In the genomic region with DNA sequence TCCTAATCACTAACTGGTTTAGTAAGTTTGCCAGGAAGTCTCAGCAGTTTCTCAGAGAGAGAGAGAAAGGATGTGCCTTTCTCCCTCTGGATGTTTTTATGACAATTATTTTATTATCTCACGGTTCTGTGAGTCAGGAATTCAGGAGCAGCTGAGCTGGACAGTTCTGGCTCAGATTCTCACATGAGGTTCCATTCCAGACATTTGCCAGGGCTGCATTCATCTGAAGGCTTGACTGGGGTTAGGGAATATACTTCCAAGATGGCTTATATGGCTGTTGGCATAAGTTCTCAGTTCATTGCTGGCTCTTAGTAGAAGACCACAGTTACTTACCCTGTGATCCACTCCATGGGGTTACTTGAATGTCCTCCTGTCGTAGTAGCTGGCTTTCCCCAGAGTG, we compare ENCODE assay signal across 1 cellular context.
TF ChIP-seq lines count a peak whose summit lies in the region.

No MANE protein-coding gene starts in this region.

TF ChIP-seq in H1, 55 proteins besides CTCF, POLR2A, EP300 and RAD21:
- TF ChIP-seq TAF7 (optimal IDR thresholded peaks at IDR 0.05; ENCODE audit: borderline replicate concordance, low read depth, low read length) (no peak), CHD1 (IDR thresholded peaks at IDR 0.05; ENCODE audit: low read depth, low read length) (no peak), YY1 (IDR thresholded peaks at IDR 0.05; ENCODE audit: low read depth, low read length) (no peak), RBBP5 (IDR thresholded peaks at IDR 0.05; ENCODE audit: borderline replicate concordance, low read depth, low read length) (no peak), SP4 (IDR thresholded peaks at IDR 0.05; ENCODE audit: low read length) (no peak), SUZ12 (IDR thresholded peaks at IDR 0.05; ENCODE audit: low read length) (no peak), RFX5 (IDR thresholded peaks at IDR 0.05; ENCODE audit: borderline replicate concordance, low read depth, low read length) (no peak), SP1 (IDR thresholded peaks at IDR 0.05; ENCODE audit: low read depth, low read length) (no peak), CHD2 (IDR thresholded peaks at IDR 0.05; ENCODE audit: low read length) (no peak), ASH2L (IDR thresholded peaks at IDR 0.05; ENCODE audit: low read length) (no peak), TCF12 (IDR thresholded peaks at IDR 0.05; ENCODE audit: low read depth, low read length) (no peak), JUND (IDR thresholded peaks at IDR 0.05; ENCODE audit: low read length) (no peak), TEAD4 (IDR thresholded peaks at IDR 0.05; ENCODE audit: low read depth, low read length) (no peak), SIN3A (conservative IDR thresholded peaks at IDR 0.05 in 1 of 2, IDR thresholded peaks at IDR 0.05 in 1 of 2; ENCODE audit: low read depth in 1 of 2, low read length in 2 of 2) (no peak), ZNF274 (IDR thresholded peaks at IDR 0.05; ENCODE audit: borderline replicate concordance, extremely low read depth, low read length) (no peak)
- TF ChIP-seq, protein P1, sequence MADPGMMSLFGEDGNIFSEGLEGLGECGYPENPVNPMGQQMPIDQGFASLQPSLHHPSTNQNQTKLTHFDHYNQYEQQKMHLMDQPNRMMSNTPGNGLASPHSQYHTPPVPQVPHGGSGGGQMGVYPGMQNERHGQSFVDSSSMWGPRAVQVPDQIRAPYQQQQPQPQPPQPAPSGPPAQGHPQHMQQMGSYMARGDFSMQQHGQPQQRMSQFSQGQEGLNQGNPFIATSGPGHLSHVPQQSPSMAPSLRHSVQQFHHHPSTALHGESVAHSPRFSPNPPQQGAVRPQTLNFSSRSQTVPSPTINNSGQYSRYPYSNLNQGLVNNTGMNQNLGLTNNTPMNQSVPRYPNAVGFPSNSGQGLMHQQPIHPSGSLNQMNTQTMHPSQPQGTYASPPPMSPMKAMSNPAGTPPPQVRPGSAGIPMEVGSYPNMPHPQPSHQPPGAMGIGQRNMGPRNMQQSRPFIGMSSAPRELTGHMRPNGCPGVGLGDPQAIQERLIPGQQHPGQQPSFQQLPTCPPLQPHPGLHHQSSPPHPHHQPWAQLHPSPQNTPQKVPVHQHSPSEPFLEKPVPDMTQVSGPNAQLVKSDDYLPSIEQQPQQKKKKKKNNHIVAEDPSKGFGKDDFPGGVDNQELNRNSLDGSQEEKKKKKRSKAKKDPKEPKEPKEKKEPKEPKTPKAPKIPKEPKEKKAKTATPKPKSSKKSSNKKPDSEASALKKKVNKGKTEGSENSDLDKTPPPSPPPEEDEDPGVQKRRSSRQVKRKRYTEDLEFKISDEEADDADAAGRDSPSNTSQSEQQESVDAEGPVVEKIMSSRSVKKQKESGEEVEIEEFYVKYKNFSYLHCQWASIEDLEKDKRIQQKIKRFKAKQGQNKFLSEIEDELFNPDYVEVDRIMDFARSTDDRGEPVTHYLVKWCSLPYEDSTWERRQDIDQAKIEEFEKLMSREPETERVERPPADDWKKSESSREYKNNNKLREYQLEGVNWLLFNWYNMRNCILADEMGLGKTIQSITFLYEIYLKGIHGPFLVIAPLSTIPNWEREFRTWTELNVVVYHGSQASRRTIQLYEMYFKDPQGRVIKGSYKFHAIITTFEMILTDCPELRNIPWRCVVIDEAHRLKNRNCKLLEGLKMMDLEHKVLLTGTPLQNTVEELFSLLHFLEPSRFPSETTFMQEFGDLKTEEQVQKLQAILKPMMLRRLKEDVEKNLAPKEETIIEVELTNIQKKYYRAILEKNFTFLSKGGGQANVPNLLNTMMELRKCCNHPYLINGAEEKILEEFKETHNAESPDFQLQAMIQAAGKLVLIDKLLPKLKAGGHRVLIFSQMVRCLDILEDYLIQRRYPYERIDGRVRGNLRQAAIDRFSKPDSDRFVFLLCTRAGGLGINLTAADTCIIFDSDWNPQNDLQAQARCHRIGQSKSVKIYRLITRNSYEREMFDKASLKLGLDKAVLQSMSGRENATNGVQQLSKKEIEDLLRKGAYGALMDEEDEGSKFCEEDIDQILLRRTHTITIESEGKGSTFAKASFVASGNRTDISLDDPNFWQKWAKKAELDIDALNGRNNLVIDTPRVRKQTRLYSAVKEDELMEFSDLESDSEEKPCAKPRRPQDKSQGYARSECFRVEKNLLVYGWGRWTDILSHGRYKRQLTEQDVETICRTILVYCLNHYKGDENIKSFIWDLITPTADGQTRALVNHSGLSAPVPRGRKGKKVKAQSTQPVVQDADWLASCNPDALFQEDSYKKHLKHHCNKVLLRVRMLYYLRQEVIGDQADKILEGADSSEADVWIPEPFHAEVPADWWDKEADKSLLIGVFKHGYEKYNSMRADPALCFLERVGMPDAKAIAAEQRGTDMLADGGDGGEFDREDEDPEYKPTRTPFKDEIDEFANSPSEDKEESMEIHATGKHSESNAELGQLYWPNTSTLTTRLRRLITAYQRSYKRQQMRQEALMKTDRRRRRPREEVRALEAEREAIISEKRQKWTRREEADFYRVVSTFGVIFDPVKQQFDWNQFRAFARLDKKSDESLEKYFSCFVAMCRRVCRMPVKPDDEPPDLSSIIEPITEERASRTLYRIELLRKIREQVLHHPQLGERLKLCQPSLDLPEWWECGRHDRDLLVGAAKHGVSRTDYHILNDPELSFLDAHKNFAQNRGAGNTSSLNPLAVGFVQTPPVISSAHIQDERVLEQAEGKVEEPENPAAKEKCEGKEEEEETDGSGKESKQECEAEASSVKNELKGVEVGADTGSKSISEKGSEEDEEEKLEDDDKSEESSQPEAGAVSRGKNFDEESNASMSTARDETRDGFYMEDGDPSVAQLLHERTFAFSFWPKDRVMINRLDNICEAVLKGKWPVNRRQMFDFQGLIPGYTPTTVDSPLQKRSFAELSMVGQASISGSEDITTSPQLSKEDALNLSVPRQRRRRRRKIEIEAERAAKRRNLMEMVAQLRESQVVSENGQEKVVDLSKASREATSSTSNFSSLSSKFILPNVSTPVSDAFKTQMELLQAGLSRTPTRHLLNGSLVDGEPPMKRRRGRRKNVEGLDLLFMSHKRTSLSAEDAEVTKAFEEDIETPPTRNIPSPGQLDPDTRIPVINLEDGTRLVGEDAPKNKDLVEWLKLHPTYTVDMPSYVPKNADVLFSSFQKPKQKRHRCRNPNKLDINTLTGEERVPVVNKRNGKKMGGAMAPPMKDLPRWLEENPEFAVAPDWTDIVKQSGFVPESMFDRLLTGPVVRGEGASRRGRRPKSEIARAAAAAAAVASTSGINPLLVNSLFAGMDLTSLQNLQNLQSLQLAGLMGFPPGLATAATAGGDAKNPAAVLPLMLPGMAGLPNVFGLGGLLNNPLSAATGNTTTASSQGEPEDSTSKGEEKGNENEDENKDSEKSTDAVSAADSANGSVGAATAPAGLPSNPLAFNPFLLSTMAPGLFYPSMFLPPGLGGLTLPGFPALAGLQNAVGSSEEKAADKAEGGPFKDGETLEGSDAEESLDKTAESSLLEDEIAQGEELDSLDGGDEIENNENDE (IDR thresholded peaks at IDR 0.05; ENCODE audit: insufficient replicate concordance, low read length): no peak
